36 cellular contexts compared by ENCODE assay signal in the genomic region with DNA sequence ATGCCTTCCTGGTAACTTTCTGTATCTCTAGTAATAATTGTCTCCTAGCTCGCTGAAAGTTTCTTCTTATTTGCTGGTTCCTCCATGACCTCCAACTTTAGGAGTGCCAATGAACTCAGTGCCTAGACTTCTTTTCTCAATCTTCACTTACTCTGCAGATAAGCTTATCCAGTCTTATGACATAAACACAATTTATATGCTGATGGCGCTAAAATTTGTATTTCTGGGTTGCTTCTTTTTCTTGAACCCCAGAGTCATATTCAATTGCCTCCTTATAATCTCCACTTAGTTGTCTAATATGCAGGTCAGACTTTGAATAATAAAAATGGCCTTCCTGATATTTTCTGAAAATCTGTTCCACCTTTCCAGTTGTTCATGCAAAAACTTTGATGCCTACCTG.
"Had no signal": no experiment of that assay in that cellular context is flagged by ENCODE, and none has a peak within 500 bp of the region (broad histone marks: within the 10 kb centered on the region; RNA-seq: fewer than 3 reads in every experiment).

No MANE protein-coding gene starts in this region.

- DNase-seq: Kasumi-1, MG63, MM.1S, MV-4-11, NCI-H1048, NCI-H1092, NCI-H1092 treated with DMSO at 0.1 percent for 48 hours, NCI-H1105, NCI-H1105 treated with DMSO at 0.1 percent for 48 hours, NCI-H1417, NCI-H1417 treated with DMSO at 0.1 percent for 48 hours, NCI-H1436, NCI-H1436 treated with DMSO at 0.1 percent for 48 hours, NCI-H146, NCI-H1694, NCI-H1694 treated with DMSO at 0.1 percent for 48 hours, NCI-H187, NCI-H187 treated with DMSO at 0.1 percent for 48 hours, NCI-H1930, NCI-H2029, NCI-H2029 treated with DMSO at 0.1 percent for 48 hours, NCI-H2081, NCI-H2081 treated with DMSO at 0.1 percent for 48 hours, NCI-H2107, NCI-H2171, NCI-H2171 treated with DMSO at 0.1 percent for 48 hours, NCI-H2227 treated with DMSO at 0.1 percent for 48 hours, NCI-H226, NCI-H345, NCI-H446, NCI-H446 treated with DMSO at 0.1 percent for 48 hours, NCI-H510A, NCI-H510A treated with DMSO at 0.1 percent for 48 hours, NCI-H524, NCI-H524 treated with DMSO at 0.1 percent for 48 hours, NCI-H526 had no signal

- H3K4me3 ChIP-seq: MG63 had no signal

- H3K9me3 ChIP-seq: MG63 had no signal

- H3K27me3 ChIP-seq: MG63 had no signal

- H3K36me3 ChIP-seq: MG63 had no signal
